Comparison of ENCODE assay signal across 1 cellular context in the genomic region with DNA sequence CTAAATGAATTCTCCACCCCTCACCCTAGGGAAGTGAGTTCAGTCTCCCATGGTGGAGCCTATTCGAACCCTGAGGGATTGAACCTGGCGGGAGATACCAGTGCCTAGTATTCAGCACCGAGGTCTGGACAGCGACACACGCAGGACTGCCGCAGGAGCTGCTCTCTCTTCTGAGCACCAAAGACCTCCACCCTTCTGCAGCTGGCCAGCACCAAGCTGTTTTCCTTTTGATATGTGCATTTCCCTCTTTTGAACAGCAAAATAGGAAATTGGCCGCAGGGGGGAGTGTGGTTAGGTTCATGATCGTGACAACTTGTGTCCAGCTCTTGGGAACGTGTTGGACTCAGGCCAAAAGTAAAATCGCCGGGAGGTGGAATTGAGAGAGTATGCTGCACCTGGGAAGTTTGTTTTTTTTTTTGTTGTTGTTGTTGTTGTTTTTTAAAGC.
TF ChIP-seq lines count a peak whose summit lies in the region.

No MANE protein-coding gene starts in this region.

TF ChIP-seq in HepG2, 621 proteins besides CTCF, POLR2A, EP300 and RAD21 (continues in another document):
- TF ChIP-seq ZNF780A (CRISPR knock-in tag; IDR thresholded peaks at IDR 0.05) = no peak
- TF ChIP-seq BRD4 (CRISPR knock-in tag; IDR thresholded peaks at IDR 0.05) = no peak
- TF ChIP-seq POGZ (CRISPR knock-in tag; IDR thresholded peaks at IDR 0.05) = no peak
- TF ChIP-seq, protein P1, sequence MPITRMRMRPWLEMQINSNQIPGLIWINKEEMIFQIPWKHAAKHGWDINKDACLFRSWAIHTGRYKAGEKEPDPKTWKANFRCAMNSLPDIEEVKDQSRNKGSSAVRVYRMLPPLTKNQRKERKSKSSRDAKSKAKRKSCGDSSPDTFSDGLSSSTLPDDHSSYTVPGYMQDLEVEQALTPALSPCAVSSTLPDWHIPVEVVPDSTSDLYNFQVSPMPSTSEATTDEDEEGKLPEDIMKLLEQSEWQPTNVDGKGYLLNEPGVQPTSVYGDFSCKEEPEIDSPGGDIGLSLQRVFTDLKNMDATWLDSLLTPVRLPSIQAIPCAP (CRISPR knock-in tag; IDR thresholded peaks at IDR 0.05; ENCODE audit: low read depth) = no peak
- TF ChIP-seq ZNF709 (CRISPR knock-in tag; IDR thresholded peaks at IDR 0.05) = no peak
- TF ChIP-seq ZNF556 (CRISPR knock-in tag; IDR thresholded peaks at IDR 0.05; ENCODE audit: borderline replicate concordance) = no peak
- TF ChIP-seq, protein P2, sequence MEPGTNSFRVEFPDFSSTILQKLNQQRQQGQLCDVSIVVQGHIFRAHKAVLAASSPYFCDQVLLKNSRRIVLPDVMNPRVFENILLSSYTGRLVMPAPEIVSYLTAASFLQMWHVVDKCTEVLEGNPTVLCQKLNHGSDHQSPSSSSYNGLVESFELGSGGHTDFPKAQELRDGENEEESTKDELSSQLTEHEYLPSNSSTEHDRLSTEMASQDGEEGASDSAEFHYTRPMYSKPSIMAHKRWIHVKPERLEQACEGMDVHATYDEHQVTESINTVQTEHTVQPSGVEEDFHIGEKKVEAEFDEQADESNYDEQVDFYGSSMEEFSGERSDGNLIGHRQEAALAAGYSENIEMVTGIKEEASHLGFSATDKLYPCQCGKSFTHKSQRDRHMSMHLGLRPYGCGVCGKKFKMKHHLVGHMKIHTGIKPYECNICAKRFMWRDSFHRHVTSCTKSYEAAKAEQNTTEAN (CRISPR knock-in tag; conservative IDR thresholded peaks at IDR 0.05) = no peak; the same call in 1 of the 2 replicates
- no peak for TF ChIP-seq ZNF883 (CRISPR knock-in tag; IDR thresholded peaks at IDR 0.05; ENCODE audit: not compliant biosample characterization)
- TF ChIP-seq, protein P3, sequence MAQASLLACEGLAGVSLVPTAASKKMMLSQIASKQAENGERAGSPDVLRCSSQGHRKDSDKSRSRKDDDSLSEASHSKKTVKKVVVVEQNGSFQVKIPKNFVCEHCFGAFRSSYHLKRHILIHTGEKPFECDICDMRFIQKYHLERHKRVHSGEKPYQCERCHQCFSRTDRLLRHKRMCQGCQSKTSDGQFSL (CRISPR knock-in tag; IDR thresholded peaks at IDR 0.05) = no peak
- no peak for TF ChIP-seq ZNF484 (CRISPR knock-in tag; IDR thresholded peaks at IDR 0.05; ENCODE audit: borderline replicate concordance, low read depth)
- no peak for TF ChIP-seq PAWR (CRISPR knock-in tag; IDR thresholded peaks at IDR 0.05; ENCODE audit: borderline replicate concordance)
- TF ChIP-seq, protein P4, sequence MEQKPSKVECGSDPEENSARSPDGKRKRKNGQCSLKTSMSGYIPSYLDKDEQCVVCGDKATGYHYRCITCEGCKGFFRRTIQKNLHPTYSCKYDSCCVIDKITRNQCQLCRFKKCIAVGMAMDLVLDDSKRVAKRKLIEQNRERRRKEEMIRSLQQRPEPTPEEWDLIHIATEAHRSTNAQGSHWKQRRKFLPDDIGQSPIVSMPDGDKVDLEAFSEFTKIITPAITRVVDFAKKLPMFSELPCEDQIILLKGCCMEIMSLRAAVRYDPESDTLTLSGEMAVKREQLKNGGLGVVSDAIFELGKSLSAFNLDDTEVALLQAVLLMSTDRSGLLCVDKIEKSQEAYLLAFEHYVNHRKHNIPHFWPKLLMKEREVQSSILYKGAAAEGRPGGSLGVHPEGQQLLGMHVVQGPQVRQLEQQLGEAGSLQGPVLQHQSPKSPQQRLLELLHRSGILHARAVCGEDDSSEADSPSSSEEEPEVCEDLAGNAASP (CRISPR knock-in tag; IDR thresholded peaks at IDR 0.05; ENCODE audit: borderline replicate concordance) = peak; percentile 46; the same call in 1 of the 2 replicates
- TF ChIP-seq, protein P5, sequence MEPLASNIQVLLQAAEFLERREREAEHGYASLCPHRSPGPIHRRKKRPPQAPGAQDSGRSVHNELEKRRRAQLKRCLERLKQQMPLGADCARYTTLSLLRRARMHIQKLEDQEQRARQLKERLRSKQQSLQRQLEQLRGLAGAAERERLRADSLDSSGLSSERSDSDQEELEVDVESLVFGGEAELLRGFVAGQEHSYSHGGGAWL (CRISPR knock-in tag; IDR thresholded peaks at IDR 0.05) = peak; percentile 69; the same call in 1 of the 2 replicates
- TF ChIP-seq, protein P6, sequence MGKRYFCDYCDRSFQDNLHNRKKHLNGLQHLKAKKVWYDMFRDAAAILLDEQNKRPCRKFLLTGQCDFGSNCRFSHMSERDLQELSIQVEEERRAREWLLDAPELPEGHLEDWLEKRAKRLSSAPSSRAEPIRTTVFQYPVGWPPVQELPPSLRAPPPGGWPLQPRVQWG (CRISPR knock-in tag; IDR thresholded peaks at IDR 0.05; ENCODE audit: borderline replicate concordance, low read depth) = no peak
- TF ChIP-seq ATF7-NPFF (CRISPR knock-in tag; IDR thresholded peaks at IDR 0.05; ENCODE audit: low read depth) = peak; percentile 31; the same call in 1 of the 2 replicates
- no peak for TF ChIP-seq GTF2F1 (IDR thresholded peaks at IDR 0.05; ENCODE audit: low read length)
- TF ChIP-seq, protein P7, sequence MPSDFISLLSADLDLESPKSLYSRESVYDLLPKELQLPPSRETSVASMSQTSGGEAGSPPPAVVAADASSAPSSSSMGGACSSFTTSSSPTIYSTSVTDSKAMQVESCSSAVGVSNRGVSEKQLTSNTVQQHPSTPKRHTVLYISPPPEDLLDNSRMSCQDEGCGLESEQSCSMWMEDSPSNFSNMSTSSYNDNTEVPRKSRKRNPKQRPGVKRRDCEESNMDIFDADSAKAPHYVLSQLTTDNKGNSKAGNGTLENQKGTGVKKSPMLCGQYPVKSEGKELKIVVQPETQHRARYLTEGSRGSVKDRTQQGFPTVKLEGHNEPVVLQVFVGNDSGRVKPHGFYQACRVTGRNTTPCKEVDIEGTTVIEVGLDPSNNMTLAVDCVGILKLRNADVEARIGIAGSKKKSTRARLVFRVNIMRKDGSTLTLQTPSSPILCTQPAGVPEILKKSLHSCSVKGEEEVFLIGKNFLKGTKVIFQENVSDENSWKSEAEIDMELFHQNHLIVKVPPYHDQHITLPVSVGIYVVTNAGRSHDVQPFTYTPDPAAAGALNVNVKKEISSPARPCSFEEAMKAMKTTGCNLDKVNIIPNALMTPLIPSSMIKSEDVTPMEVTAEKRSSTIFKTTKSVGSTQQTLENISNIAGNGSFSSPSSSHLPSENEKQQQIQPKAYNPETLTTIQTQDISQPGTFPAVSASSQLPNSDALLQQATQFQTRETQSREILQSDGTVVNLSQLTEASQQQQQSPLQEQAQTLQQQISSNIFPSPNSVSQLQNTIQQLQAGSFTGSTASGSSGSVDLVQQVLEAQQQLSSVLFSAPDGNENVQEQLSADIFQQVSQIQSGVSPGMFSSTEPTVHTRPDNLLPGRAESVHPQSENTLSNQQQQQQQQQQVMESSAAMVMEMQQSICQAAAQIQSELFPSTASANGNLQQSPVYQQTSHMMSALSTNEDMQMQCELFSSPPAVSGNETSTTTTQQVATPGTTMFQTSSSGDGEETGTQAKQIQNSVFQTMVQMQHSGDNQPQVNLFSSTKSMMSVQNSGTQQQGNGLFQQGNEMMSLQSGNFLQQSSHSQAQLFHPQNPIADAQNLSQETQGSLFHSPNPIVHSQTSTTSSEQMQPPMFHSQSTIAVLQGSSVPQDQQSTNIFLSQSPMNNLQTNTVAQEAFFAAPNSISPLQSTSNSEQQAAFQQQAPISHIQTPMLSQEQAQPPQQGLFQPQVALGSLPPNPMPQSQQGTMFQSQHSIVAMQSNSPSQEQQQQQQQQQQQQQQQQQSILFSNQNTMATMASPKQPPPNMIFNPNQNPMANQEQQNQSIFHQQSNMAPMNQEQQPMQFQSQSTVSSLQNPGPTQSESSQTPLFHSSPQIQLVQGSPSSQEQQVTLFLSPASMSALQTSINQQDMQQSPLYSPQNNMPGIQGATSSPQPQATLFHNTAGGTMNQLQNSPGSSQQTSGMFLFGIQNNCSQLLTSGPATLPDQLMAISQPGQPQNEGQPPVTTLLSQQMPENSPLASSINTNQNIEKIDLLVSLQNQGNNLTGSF (CRISPR knock-in tag; IDR thresholded peaks at IDR 0.05) = peak; percentile 79; the same call in 1 of the 2 replicates
- TF ChIP-seq ZNF501 (CRISPR knock-in tag; IDR thresholded peaks at IDR 0.05) = no peak
- TF ChIP-seq MED1 (CRISPR knock-in tag; IDR thresholded peaks at IDR 0.05) = peak; percentile 42; the same call in 1 of the 2 replicates
- TF ChIP-seq, protein P8, sequence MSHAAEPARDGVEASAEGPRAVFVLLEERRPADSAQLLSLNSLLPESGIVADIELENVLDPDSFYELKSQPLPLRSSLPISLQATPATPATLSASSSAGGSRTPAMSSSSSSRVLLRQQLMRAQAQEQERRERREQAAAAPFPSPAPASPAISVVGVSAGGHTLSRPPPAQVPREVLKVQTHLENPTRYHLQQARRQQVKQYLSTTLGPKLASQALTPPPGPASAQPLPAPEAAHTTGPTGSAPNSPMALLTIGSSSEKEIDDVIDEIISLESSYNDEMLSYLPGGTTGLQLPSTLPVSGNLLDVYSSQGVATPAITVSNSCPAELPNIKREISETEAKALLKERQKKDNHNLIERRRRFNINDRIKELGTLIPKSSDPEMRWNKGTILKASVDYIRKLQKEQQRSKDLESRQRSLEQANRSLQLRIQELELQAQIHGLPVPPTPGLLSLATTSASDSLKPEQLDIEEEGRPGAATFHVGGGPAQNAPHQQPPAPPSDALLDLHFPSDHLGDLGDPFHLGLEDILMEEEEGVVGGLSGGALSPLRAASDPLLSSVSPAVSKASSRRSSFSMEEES (CRISPR knock-in tag; IDR thresholded peaks at IDR 0.05) = peak; percentile 73; the same call in 1 of the 2 replicates
- peak; percentile 88 for TF ChIP-seq SALL1 (CRISPR knock-in tag; IDR thresholded peaks at IDR 0.05)
- TF ChIP-seq, protein P9, sequence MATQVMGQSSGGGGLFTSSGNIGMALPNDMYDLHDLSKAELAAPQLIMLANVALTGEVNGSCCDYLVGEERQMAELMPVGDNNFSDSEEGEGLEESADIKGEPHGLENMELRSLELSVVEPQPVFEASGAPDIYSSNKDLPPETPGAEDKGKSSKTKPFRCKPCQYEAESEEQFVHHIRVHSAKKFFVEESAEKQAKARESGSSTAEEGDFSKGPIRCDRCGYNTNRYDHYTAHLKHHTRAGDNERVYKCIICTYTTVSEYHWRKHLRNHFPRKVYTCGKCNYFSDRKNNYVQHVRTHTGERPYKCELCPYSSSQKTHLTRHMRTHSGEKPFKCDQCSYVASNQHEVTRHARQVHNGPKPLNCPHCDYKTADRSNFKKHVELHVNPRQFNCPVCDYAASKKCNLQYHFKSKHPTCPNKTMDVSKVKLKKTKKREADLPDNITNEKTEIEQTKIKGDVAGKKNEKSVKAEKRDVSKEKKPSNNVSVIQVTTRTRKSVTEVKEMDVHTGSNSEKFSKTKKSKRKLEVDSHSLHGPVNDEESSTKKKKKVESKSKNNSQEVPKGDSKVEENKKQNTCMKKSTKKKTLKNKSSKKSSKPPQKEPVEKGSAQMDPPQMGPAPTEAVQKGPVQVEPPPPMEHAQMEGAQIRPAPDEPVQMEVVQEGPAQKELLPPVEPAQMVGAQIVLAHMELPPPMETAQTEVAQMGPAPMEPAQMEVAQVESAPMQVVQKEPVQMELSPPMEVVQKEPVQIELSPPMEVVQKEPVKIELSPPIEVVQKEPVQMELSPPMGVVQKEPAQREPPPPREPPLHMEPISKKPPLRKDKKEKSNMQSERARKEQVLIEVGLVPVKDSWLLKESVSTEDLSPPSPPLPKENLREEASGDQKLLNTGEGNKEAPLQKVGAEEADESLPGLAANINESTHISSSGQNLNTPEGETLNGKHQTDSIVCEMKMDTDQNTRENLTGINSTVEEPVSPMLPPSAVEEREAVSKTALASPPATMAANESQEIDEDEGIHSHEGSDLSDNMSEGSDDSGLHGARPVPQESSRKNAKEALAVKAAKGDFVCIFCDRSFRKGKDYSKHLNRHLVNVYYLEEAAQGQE (IDR thresholded peaks at IDR 0.05; ENCODE audit: borderline replicate concordance in 1 of 2, low read depth in 1 of 2, low read length in 2 of 2) = peak; percentile 97 to 99
- 0 out of 2 replicates have a peak, but pooled peaks have one; percentile 51 for TF ChIP-seq ETV6 (CRISPR knock-in tag; conservative IDR thresholded peaks at IDR 0.05)
- TF ChIP-seq NCOR1 (IDR thresholded peaks at IDR 0.05; ENCODE audit: borderline replicate concordance, low read length) = no peak
- TF ChIP-seq TGIF2 (CRISPR knock-in tag; IDR thresholded peaks at IDR 0.05) = peak; percentile 77; the same call in 1 of the 2 replicates
- no peak for TF ChIP-seq NCOA1 (CRISPR knock-in tag; IDR thresholded peaks at IDR 0.05)
- TF ChIP-seq ZKSCAN8 (CRISPR knock-in tag; IDR thresholded peaks at IDR 0.05; ENCODE audit: borderline replicate concordance) = no peak
- TF ChIP-seq, protein P10, sequence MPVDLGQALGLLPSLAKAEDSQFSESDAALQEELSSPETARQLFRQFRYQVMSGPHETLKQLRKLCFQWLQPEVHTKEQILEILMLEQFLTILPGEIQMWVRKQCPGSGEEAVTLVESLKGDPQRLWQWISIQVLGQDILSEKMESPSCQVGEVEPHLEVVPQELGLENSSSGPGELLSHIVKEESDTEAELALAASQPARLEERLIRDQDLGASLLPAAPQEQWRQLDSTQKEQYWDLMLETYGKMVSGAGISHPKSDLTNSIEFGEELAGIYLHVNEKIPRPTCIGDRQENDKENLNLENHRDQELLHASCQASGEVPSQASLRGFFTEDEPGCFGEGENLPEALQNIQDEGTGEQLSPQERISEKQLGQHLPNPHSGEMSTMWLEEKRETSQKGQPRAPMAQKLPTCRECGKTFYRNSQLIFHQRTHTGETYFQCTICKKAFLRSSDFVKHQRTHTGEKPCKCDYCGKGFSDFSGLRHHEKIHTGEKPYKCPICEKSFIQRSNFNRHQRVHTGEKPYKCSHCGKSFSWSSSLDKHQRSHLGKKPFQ (CRISPR knock-in tag; IDR thresholded peaks at IDR 0.05; ENCODE audit: insufficient replicate concordance) = no peak
- peak; percentile 30; the same call in 1 of the 2 replicates for TF ChIP-seq NCOA2 (CRISPR knock-in tag; IDR thresholded peaks at IDR 0.05)
- TF ChIP-seq ZNF775 (CRISPR knock-in tag; IDR thresholded peaks at IDR 0.05; ENCODE audit: borderline replicate concordance) = no peak
- TF ChIP-seq IRF2 (CRISPR knock-in tag; IDR thresholded peaks at IDR 0.05) = 0 out of 2 replicates have a peak, but pooled peaks have one; percentile 24
- TF ChIP-seq HNRNPK (IDR thresholded peaks at IDR 0.05; ENCODE audit: low read depth, low read length, poor library complexity, severe bottlenecking) = no peak
- TF ChIP-seq, protein P11, sequence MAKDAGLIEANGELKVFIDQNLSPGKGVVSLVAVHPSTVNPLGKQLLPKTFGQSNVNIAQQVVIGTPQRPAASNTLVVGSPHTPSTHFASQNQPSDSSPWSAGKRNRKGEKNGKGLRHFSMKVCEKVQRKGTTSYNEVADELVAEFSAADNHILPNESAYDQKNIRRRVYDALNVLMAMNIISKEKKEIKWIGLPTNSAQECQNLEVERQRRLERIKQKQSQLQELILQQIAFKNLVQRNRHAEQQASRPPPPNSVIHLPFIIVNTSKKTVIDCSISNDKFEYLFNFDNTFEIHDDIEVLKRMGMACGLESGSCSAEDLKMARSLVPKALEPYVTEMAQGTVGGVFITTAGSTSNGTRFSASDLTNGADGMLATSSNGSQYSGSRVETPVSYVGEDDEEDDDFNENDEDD (CRISPR knock-in tag; IDR thresholded peaks at IDR 0.05; ENCODE audit: borderline replicate concordance) = no peak
- no peak for TF ChIP-seq SIN3A (IDR thresholded peaks at IDR 0.05; ENCODE audit: borderline replicate concordance, low read depth, low read length)
- TF ChIP-seq STAT5B (CRISPR knock-in tag; IDR thresholded peaks at IDR 0.05) = no peak
- TF ChIP-seq ZNF605 (CRISPR knock-in tag; IDR thresholded peaks at IDR 0.05) = peak; percentile 88
- peak; percentile 35; the same call in 1 of the 2 replicates for TF ChIP-seq RXRB (CRISPR knock-in tag; IDR thresholded peaks at IDR 0.05; ENCODE audit: borderline replicate concordance)
- no peak for TF ChIP-seq HNRNPLL (IDR thresholded peaks at IDR 0.05; ENCODE audit: low read depth, low read length, poor library complexity, severe bottlenecking)
- TF ChIP-seq HOXA5 (CRISPR knock-in tag; IDR thresholded peaks at IDR 0.05) = 0 out of 2 replicates have a peak, but pooled peaks have one; percentile 58
- 0 out of 2 replicates have a peak, but pooled peaks have one; percentile 55 for TF ChIP-seq ZNF12 (CRISPR knock-in tag; IDR thresholded peaks at IDR 0.05)
- TF ChIP-seq MTF1 (CRISPR knock-in tag; IDR thresholded peaks at IDR 0.05) = 0 out of 2 replicates have a peak, but pooled peaks have one; percentile 75
- TF ChIP-seq ZNF567 (CRISPR knock-in tag; IDR thresholded peaks at IDR 0.05; ENCODE audit: borderline replicate concordance) = no peak
